2 cellular contexts compared by ENCODE assay signal in the genomic region with DNA sequence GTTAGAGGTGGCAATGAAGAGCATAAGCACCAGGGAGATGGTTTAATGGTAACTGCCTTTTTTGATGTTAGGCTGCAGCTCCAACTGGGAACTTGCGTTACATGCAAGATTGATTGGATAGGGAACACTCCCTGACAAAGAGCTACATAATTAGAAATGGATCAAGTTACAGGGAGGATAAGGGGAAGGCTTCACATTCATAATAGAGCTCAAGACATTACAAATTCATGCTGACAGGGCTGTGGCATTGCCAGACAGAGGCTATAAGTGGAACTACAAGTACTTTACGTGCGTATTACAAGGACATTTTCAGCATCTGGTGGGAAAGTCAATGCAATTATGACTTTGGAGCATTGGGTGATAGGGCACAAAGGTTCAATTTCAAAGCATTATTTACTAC. TPM values are rescaled to one million over a fixed set of nuclear protein-coding genes. Genes with fewer than 3 reads are reported as not detected.
"Had no signal": no experiment of that assay in that cellular context is flagged by ENCODE, and none has a peak within 500 bp of the region (broad histone marks: within the 10 kb centered on the region; RNA-seq: fewer than 3 reads in every experiment).

No MANE protein-coding gene starts in this region.

RNA-seq across cellular contexts. Expression of a gene that starts 55.3 kb away (rescaled TPM):
- total RNA-seq: activated CD4-positive, alpha-beta T cell treated with anti-CD3 and anti-CD28 coated beads, Interleukin-2, amount 10 ng/mL, durations not matched to agents 7 days and 5 days; activated CD8-positive, alpha-beta T cell treated with anti-CD3 and anti-CD28 coated beads for 36 hours had no signal
